Comparison of ENCODE assay signal across 9 cellular contexts in the genomic region with DNA sequence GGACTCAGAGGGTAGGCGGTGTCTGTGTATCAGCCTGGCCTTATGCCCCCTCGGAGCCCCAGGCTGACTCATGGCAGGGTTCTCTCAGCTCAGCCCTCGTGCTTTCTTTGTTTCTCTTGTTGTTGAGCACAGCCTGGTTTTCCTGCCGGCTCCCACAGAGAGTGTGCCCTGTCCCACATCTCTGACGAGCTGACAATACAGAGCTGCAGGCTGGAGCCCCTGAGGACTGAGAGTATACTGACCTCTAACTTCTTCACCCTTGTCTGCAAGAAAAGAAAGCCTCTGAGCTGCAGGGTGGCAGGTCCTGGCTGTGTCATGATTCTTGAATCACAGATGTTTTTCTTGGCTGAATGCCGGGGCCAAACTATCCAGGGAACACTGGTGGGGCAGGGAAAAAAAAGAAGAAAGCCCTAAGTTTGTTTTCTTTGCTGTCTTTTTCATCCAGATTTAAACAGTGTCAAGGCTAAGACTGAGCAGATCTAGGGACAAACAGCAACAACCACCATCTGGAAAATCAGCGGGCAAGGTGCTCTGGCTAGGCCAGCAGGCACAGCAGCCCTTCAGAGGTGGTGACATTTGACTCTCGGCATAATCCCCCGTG.
DNase-seq lines count a peak whose midpoint lies in the region; FAIRE-seq and TF ChIP-seq lines count a peak whose summit lies in the region.
"Had no signal": no experiment of that assay in that cellular context is flagged by ENCODE, and none has a peak within 500 bp of the region (broad histone marks: within the 10 kb centered on the region; RNA-seq: fewer than 3 reads in every experiment).

No MANE protein-coding gene starts in this region.

- DNase-seq in ELR (ENCODE audit: low read depth) (peak; percentile 57), SK-MEL-5 (ENCODE audit: low read depth, low spot score) (peak; percentile 57), frontal cortex (ENCODE audit: low spot score in 2 of 2) (peak; percentile 47 to 55), prostate gland (ENCODE audit: low spot score) (peak; percentile 26), DMS79 treated with DMSO at 0.1 percent for 48 hours (lab: John Stamatoyannopoulos, UW) (no peak), GM10266 (ENCODE audit: extremely low spot score) (no peak)
- no peak for DNase-seq in activated T-cell treated with anti-CD3 and anti-CD28 coated beads, Interleukin-2, amount 50 U/mL, for 1 hour
- DNase-seq in CD4-positive, alpha-beta memory T cell, result no peak

- POLR2A ChIA-PET in CD4-positive, alpha-beta memory T cell (lab: Charles Lee; ENCODE audit: partially characterized antibody), result no interaction called here

- no peak overlapping the region for H3K4me3 Mint-ChIP-seq in CD4-positive, alpha-beta memory T cell

- H3K4me1 Mint-ChIP-seq in CD4-positive, alpha-beta memory T cell, result no peaks in the 10 kb centered on the region

- peaks cover 3 to 7% of the 10 kb centered on the region in 2 donors for H3K27me3 Mint-ChIP-seq in CD4-positive, alpha-beta memory T cell

- H3K4me1 ChIP-seq in prostate gland (replicated peaks), result no peaks in the 10 kb centered on the region
- H3K4me1 ChIP-seq in CD4-positive, alpha-beta memory T cell (ENCODE audit: insufficient read depth, low read length), result no peaks in the 10 kb centered on the region

- intact Hi-C loops in prostate gland (cut with DNase I), result no loop called here
- intact Hi-C loops in CD4-positive, alpha-beta memory T cell (cut with micrococcal nuclease), result no loop called here

- TF ChIP-seq CTCF in prostate gland (IDR thresholded peaks at IDR 0.05) (no peak), GM10266 (IDR thresholded peaks at IDR 0.05; ENCODE audit: control insufficient read depth, insufficient read depth, low read depth, missing control alignments) (no peak)

- 14% methylated on average over 9 of the region's 9 CpGs for WGBS in prostate gland

- H3K9me3 ChIP-seq in prostate gland, result no peaks in the 10 kb centered on the region
- no peaks in the 10 kb centered on the region for H3K9me3 ChIP-seq in CD4-positive, alpha-beta memory T cell (ENCODE audit: control insufficient read depth in 1 of 2, low read length in 2 of 2)

- peaks cover 0 to 2% (median 0%) of the 10 kb centered on the region in 8 donors for H3K9me3 Mint-ChIP-seq in CD4-positive, alpha-beta memory T cell

- H3K36me3 ChIP-seq in prostate gland, result no peaks in the 10 kb centered on the region
- H3K36me3 ChIP-seq in CD4-positive, alpha-beta memory T cell (ENCODE audit: insufficient read depth, low read length), result no peaks in the 10 kb centered on the region

- no peak overlapping the region for H3K27ac Mint-ChIP-seq in CD4-positive, alpha-beta memory T cell

- FAIRE-seq in frontal cortex (lab: Jason Lieb, UNC), result no peak

- in situ Hi-C loops in SK-MEL-5 (cut with HindIII; ENCODE audit: low pct_unique_long_range_greater_than_20kb, low sequenced_read_pairs), result no loop called here

- no peak for TF ChIP-seq POLR2A in prostate gland (IDR thresholded peaks at IDR 0.05)

- H3K36me3 Mint-ChIP-seq in CD4-positive, alpha-beta memory T cell, result no peaks in the 10 kb centered on the region

- H3K27me3 ChIP-seq in prostate gland (replicated peaks; ENCODE audit: insufficient read depth), result no peaks in the 10 kb centered on the region
- no peaks in the 10 kb centered on the region for H3K27me3 ChIP-seq in CD4-positive, alpha-beta memory T cell (ENCODE audit: insufficient read depth, low read length)

- H3K27ac ChIP-seq in prostate gland, result no peak overlapping the region
- H3K27ac ChIP-seq in CD4-positive, alpha-beta memory T cell (ENCODE audit: low read depth, low read length), result no peak overlapping the region
- H3K27ac ChIP-seq: VCaP had no signal

- CTCF ChIA-PET in CD4-positive, alpha-beta memory T cell (lab: Charles Lee; ENCODE audit: partially characterized antibody), result no interaction called here

- no peak overlapping the region for H3K4me3 ChIP-seq in prostate gland
- no peak overlapping the region for H3K4me3 ChIP-seq in CD4-positive, alpha-beta memory T cell (ENCODE audit: low read length in 2 of 2)

Comparison
In these comparisons a context has a peak if more than half of its experiments do, and no peak if none do; other contexts are left out.
1. DNase-seq: peak in ELR (single experiment), SK-MEL-5 (single experiment), frontal cortex (2 of 2) and prostate gland (single experiment); none in DMS79 treated with DMSO at 0.1 percent for 48 hours (single experiment), activated T-cell treated with anti-CD3 and anti-CD28 coated beads, Interleukin-2, amount 50 U/mL, for 1 hour (single experiment), CD4-positive, alpha-beta memory T cell (0 of 5) and GM10266 (single experiment).